ENCODE assay signal across 8 cellular contexts in genomic region chr21:17925000-17925610, GRCh38.
A peak's percentile ranks its signal among the peaks of the same experiment; 100 is the strongest.
DNase-seq lines count a peak whose midpoint lies in the region; ATAC-seq, FAIRE-seq and TF ChIP-seq lines count a peak whose summit lies in the region.

No MANE protein-coding gene starts in this region.

- H3K27ac ChIP-seq in kidney (ENCODE audit: low read depth in 2 of 2, low read length in 2 of 2), result no peak overlapping the region

- H3K9ac ChIP-seq in kidney (ENCODE audit: low read length in 2 of 2), result no peak overlapping the region

- no peak overlapping the region for H3K4me3 ChIP-seq in kidney (ENCODE audit: low read length in 2 of 2)

- H3K4me1 ChIP-seq in kidney (ENCODE audit: control insufficient read depth in 1 of 2, insufficient read depth in 1 of 2, low read depth in 1 of 2, low read length in 2 of 2), result no peaks in the 10 kb centered on the region

- intact Hi-C loops in kidney (cut with DNase I), result no loop called here

- peak; percentile 90 for FAIRE-seq in GM18507 (lab: Jason Lieb, UNC)
- no peak for FAIRE-seq in kidney (lab: Jason Lieb, UNC)

- ATAC-seq in HG02852 (IDR thresholded peaks at IDR 0.05; ENCODE audit: unreplicated experiment), result peak; percentile 91

- H3K9me3 ChIP-seq in kidney (ENCODE audit: control insufficient read depth in 1 of 2, low read length in 2 of 2), result peaks cover 0 to 3% of the 10 kb centered on the region in 2 donors

- TF ChIP-seq CTCF in kidney (IDR thresholded peaks at IDR 0.05; ENCODE audit: borderline replicate concordance, extremely low read depth, insufficient read depth), result peak; percentile 86

- no peaks in the 10 kb centered on the region for H3K36me3 ChIP-seq in kidney (ENCODE audit: control insufficient read depth in 1 of 2, insufficient read depth in 2 of 2, low read length in 2 of 2)

- in situ Hi-C loops in T47D (cut with HindIII; ENCODE audit: low pct_unique_long_range_greater_than_20kb, low sequenced_read_pairs), result no loop called here

- DNase-seq in AG08396 (ENCODE audit: low spot score), result peak; percentile 63
- peak; percentile 26 for DNase-seq in GM18507 (ENCODE audit: extremely low spot score, insufficient read length, low read depth)
- peak; percentile 59 for DNase-seq in NCI-H1105 (lab: John Stamatoyannopoulos, UW)
- DNase-seq in T-helper 1 cell, result peak in 4 of 5 donors; percentile 18 to 56 (median 44)
- DNase-seq in T47D (ENCODE audit: low read depth in 1 of 2, low spot score in 1 of 2), result peak; percentile 44 to 81
- DNase-seq in kidney, result no peak
- DNase-seq in stimulated activated CD4-positive, alpha-beta T cell treated with anti-CD3 and anti-CD28 coated beads, Interleukin-4, amount 100 ng/mL, for 4 hours, result peak; percentile 10 to 25
